27 cellular contexts compared by ENCODE assay signal in the genomic region with DNA sequence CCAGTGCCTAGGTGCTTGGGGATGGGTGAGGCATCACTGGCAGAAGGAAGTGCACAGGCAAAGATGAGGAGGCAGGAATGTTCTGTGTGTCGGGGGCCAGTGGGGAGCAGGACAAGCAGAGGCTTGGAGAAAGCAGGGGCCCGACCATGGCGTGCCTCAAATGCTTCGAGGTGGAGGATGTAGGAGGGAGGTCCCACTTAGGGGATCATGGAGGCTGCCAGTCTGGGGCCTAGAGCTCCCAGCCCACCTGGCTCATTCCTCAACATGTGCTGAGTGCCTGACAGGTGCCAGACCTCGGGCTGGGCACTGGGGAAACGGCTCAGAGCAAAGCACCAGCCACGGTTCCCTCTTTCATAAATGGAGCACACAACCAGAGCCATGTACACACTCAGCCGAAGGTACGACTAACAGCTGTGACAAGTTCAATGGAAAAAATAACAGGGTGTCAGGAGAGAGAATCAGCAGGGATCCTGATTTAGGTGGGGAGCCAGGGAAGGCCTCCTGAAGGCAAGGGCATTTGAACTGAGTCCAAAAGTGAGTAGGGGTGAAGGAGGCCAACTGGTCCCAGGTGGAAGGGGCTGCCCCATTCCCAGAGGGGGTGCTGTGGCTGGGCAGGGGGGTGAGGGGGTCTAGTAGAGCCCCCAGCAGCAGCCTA.
DNase-seq lines count a peak whose midpoint lies in the region; ATAC-seq and TF ChIP-seq lines count a peak whose summit lies in the region.
"Had no signal": no experiment of that assay in that cellular context is flagged by ENCODE, and none has a peak within 500 bp of the region (broad histone marks: within the 10 kb centered on the region; RNA-seq: fewer than 3 reads in every experiment).

No MANE protein-coding gene starts in this region.

- no peak overlapping the region for H3K4me2 ChIP-seq in DND-41 (ENCODE audit: insufficient read depth, low read length)

- H3K27me3 Mint-ChIP-seq in activated CD8-positive, alpha-beta memory T cell treated with anti-CD3 and anti-CD28 coated beads, Interleukin-2, amount 10 ng/mL, durations not matched to agents 7 days and 5 days, result peaks cover 89% of the 10 kb centered on the region
- H3K27me3 Mint-ChIP-seq: activated CD4-positive, alpha-beta T cell treated with anti-CD3 and anti-CD28 coated beads for 36 hours had no signal

- peaks cover 6% of the 10 kb centered on the region for H3K36me3 Mint-ChIP-seq in activated CD8-positive, alpha-beta memory T cell treated with anti-CD3 and anti-CD28 coated beads, Interleukin-2, amount 10 ng/mL, durations not matched to agents 7 days and 5 days
- H3K36me3 Mint-ChIP-seq: CD14-positive monocyte; stimulated activated memory B cell treated with anti-CD40 and anti-IgM and Interleukin-4, amounts not matched to agents 10 μg/mL and 1 μg/mL and 100 μg/mL, for 72 hours had no signal

- H3K4me1 Mint-ChIP-seq in activated CD8-positive, alpha-beta memory T cell treated with anti-CD3 and anti-CD28 coated beads, Interleukin-2, amount 10 ng/mL, durations not matched to agents 7 days and 5 days, result peaks cover 45% of the 10 kb centered on the region
- H3K4me1 Mint-ChIP-seq: CD14-positive monocyte had no signal

- WGBS in spleen, 5 donors, result 80 to 84% (median 83%) methylated on average over 9 of the region's 9 CpGs

- CTCF ChIA-PET in activated CD8-positive, alpha-beta memory T cell treated with anti-CD3 and anti-CD28 coated beads, Interleukin-2, amount 10 ng/mL, durations not matched to agents 7 days and 5 days (lab: Charles Lee), result interaction anchor here (1.5 to 2.1 kb wide), 6 partner anchors 16 to 278 kb away, joined by 3 to 8 read pairs (median 5); no protein-coding TSS in a partner anchor

- H3K4me3 ChIP-seq in DND-41 (ENCODE audit: low read depth in 1 of 2, low read length in 2 of 2), result no peak overlapping the region
- no peak overlapping the region for H3K4me3 ChIP-seq in coronary artery
- no peak overlapping the region for H3K4me3 ChIP-seq in spleen
- H3K4me3 ChIP-seq: left lung had no signal

- H3K4me1 ChIP-seq in DND-41 (ENCODE audit: insufficient read depth, low read length) (peaks cover 28% of the 10 kb centered on the region), spleen (peaks cover 0 to 17% (median 0%) of the 10 kb centered on the region in 6 donors)
- H3K4me1 ChIP-seq: left lung had no signal

- no peak for TF ChIP-seq CTCF in DND-41 (IDR thresholded peaks at IDR 0.05; ENCODE audit: borderline replicate concordance, extremely low read depth, low read length, poor library complexity, severe bottlenecking)
- TF ChIP-seq CTCF in coronary artery (IDR thresholded peaks at IDR 0.05), result no peak
- no peak for TF ChIP-seq CTCF in spleen (IDR thresholded peaks at IDR 0.05 in 8 of 11, conservative IDR thresholded peaks at IDR 0.05 in 3 of 11)
- TF ChIP-seq CTCF in GM10266 (IDR thresholded peaks at IDR 0.05; ENCODE audit: control insufficient read depth, insufficient read depth, low read depth, missing control alignments), result no peak

- no peaks in the 10 kb centered on the region for H3K9me3 Mint-ChIP-seq in activated CD8-positive, alpha-beta memory T cell treated with anti-CD3 and anti-CD28 coated beads, Interleukin-2, amount 10 ng/mL, durations not matched to agents 7 days and 5 days (ENCODE audit: low read depth)
- H3K9me3 Mint-ChIP-seq: immature natural killer cell; stimulated activated memory B cell treated with anti-CD40 and anti-IgM and Interleukin-4, amounts not matched to agents 10 μg/mL and 1 μg/mL and 100 μg/mL, for 72 hours had no signal

- no peaks in the 10 kb centered on the region for H3K79me2 ChIP-seq in DND-41 (ENCODE audit: insufficient read depth, low read length)

- intact Hi-C loops in spleen (cut with DNase I; ENCODE audit: low total_unique reads), result no loop called here

- no peak for TF ChIP-seq POLR2A in spleen (IDR thresholded peaks at IDR 0.05)

- DNase-seq in activated CD8-positive, alpha-beta memory T cell treated with anti-CD3 and anti-CD28 coated beads for 24 hours, result peak; percentile 52
- no peak for DNase-seq in activated CD8-positive, alpha-beta memory T cell treated with anti-CD3 and anti-CD28 coated beads, Interleukin-2, amount 10 ng/mL, durations not matched to agents 7 days and 5 days
- peak; percentile 4 for DNase-seq in DND-41
- DNase-seq in coronary artery (ENCODE audit: low spot score), result peak; percentile 59
- DNase-seq in spleen, result peak; percentile 56
- DNase-seq in GM10266 (ENCODE audit: extremely low spot score), result no peak
- no peak for DNase-seq in kidney glomerular epithelial cell (lab: John Stamatoyannopoulos, UW)
- no peak for DNase-seq in NCI-H1436 (lab: John Stamatoyannopoulos, UW)
- DNase-seq: activated CD4-positive, alpha-beta T cell treated with anti-CD3 and anti-CD28 coated beads for 36 hours; activated naive CD4-positive, alpha-beta T cell treated with anti-CD3 and anti-CD28 coated beads, Interleukin-2, amount 50 U/mL, for 16 hours; aorta; effector memory CD8-positive, alpha-beta T cell; hypothalamus; immature natural killer cell; left lung; mesenchymal stem cell; NCI-H1694 treated with DMSO at 0.1 percent for 48 hours; NCI-H446 treated with DMSO at 0.1 percent for 48 hours; NCI-H774; SIG-M5; stimulated activated CD4-positive, alpha-beta T cell treated with anti-CD3 and anti-CD28 coated beads, Interleukin-15, amount 100 ng/mL, for 24 hours; T1000 had no signal

- peaks cover 18% of the 10 kb centered on the region for H4K20me1 ChIP-seq in DND-41 (ENCODE audit: insufficient read depth, low read length)

- no peak overlapping the region for H3K4me3 Mint-ChIP-seq in activated CD8-positive, alpha-beta memory T cell treated with anti-CD3 and anti-CD28 coated beads, Interleukin-2, amount 10 ng/mL, durations not matched to agents 7 days and 5 days
- H3K4me3 Mint-ChIP-seq: activated CD4-positive, alpha-beta T cell treated with anti-CD3 and anti-CD28 coated beads for 36 hours; activated T-helper 1 cell treated with anti-CD3 and anti-CD28 coated beads, Interleukin-12 subunit alpha, Interleukin-12 subunit beta, Interleukin-2, Interleukin-4 antibody, amounts not matched to agents 30 ng/mL and 10 ng/mL and 1 ng/mL, durations not matched to agents 14 hours and 24 hours and 36 hours; IgD-negative memory B cell; stimulated activated memory B cell treated with anti-CD40 and anti-IgM and Interleukin-4, amounts not matched to agents 10 μg/mL and 1 μg/mL and 100 μg/mL, for 72 hours had no signal

- no peak for ATAC-seq in activated CD8-positive, alpha-beta memory T cell treated with anti-CD3 and anti-CD28 coated beads, Interleukin-2, amount 10 ng/mL, durations not matched to agents 7 days and 5 days
- no peak for ATAC-seq in DND-41 (ENCODE audit: insufficient read depth, low read depth)
- ATAC-seq: activated CD4-positive, alpha-beta T cell treated with anti-CD3 and anti-CD28 coated beads for 36 hours; effector memory CD8-positive, alpha-beta T cell; left lung; stimulated activated memory B cell treated with anti-CD40 and anti-IgM and Interleukin-4, amounts not matched to agents 10 μg/mL and 1 μg/mL and 100 μg/mL, for 72 hours had no signal

- no peak overlapping the region for H2AFZ ChIP-seq in DND-41 (ENCODE audit: low read depth, low read length)

- H3K27me3 ChIP-seq in DND-41 (ENCODE audit: insufficient read depth, low read length, poor library complexity), result peaks cover 11% of the 10 kb centered on the region
- H3K27me3 ChIP-seq in spleen (replicated peaks in 1 of 7), result peaks cover 0 to 29% (median 0%) of the 10 kb centered on the region in 7 donors
- H3K27me3 ChIP-seq: left lung had no signal

- H3K27ac ChIP-seq in DND-41 (ENCODE audit: low read length) (no peak overlapping the region), coronary artery (no peak overlapping the region), spleen (no peak overlapping the region)
- H3K27ac ChIP-seq: left lung, VCaP had no signal

- no peak overlapping the region for H3K27ac Mint-ChIP-seq in activated CD8-positive, alpha-beta memory T cell treated with anti-CD3 and anti-CD28 coated beads, Interleukin-2, amount 10 ng/mL, durations not matched to agents 7 days and 5 days
- H3K27ac Mint-ChIP-seq: activated CD4-positive, alpha-beta T cell treated with anti-CD3 and anti-CD28 coated beads for 36 hours; activated T-helper 1 cell treated with anti-CD3 and anti-CD28 coated beads, Interleukin-12 subunit alpha, Interleukin-12 subunit beta, Interleukin-2, Interleukin-4 antibody, amounts not matched to agents 30 ng/mL and 10 ng/mL and 1 ng/mL, durations not matched to agents 14 hours and 24 hours and 36 hours; CD14-positive monocyte; IgD-negative memory B cell; stimulated activated memory B cell treated with anti-CD40 and anti-IgM and Interleukin-4, amounts not matched to agents 10 μg/mL and 1 μg/mL and 100 μg/mL, for 72 hours had no signal

- H3K9me3 ChIP-seq in DND-41 (ENCODE audit: insufficient read depth, low read length, severe bottlenecking), result no peaks in the 10 kb centered on the region
- peaks cover 0 to 5% (median 0%) of the 10 kb centered on the region in 8 donors for H3K9me3 ChIP-seq in spleen
- H3K9me3 ChIP-seq: left lung had no signal

- H3K36me3 ChIP-seq in DND-41 (ENCODE audit: insufficient read depth, low read length) (no peaks in the 10 kb centered on the region), spleen (no peaks in the 10 kb centered on the region)
- H3K36me3 ChIP-seq: left lung had no signal

- H3K9ac ChIP-seq in DND-41 (ENCODE audit: low read depth, low read length), result no peak overlapping the region

Comparison
In these comparisons a context has a peak if more than half of its experiments do, and no peak if none do; other contexts are left out.
1. DNase-seq: peak in activated CD8-positive, alpha-beta memory T cell treated with anti-CD3 and anti-CD28 coated beads for 24 hours (single experiment), DND-41 (single experiment), coronary artery (single experiment) and spleen (single experiment); none in activated CD8-positive, alpha-beta memory T cell treated with anti-CD3 and anti-CD28 coated beads, Interleukin-2, amount 10 ng/mL, durations not matched to agents 7 days and 5 days (single experiment), GM10266 (single experiment), kidney glomerular epithelial cell (single experiment) and NCI-H1436 (single experiment).